Comparison of ENCODE assay signal across 8 cellular contexts in the genomic region with DNA sequence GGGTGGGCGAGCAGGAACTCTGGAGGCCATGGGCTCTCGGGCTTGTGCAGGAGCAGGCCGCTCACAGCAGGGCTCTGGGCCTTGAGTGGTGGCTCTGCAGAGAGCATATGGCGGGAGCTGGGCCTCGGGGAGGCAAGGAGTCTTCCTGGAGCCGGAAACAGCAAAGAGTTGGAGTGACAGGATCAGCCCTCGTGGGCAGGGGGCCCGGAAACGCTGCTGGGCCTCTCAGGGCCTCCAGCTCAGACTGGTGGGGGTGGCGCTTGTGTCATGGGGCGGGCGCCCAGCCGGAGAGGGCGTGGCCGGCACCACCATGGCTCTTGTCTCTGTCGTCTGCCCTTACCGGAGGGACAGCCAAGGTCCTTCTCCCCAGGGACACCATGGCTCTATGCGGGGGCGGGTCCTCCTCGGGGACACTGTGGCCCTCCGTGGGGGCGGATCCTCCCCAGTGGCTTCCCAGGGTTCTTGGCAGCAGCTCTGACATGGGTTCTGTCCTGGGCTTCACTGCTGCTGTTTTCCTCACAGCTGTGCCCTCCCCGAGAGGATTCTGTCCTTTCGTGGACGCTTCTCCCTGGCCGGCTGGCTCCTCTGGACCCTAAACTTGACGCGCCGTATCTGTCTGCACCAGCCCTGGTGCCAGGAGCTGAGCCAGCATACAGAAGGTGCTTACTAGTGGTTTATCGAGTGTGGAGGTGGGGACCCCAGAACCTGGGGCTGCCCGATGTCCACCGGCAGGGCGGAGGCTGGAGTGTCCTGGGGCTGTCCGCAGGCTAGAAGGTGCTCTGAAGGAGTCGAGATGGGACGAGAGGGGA. TPM values are rescaled to one million over a fixed set of nuclear protein-coding genes. Genes with fewer than 3 reads are reported as not detected.
DNase-seq lines count a peak whose midpoint lies in the region; ATAC-seq and TF ChIP-seq lines count a peak whose summit lies in the region.

No MANE protein-coding gene starts in this region.

- TF ChIP-seq CTCF in mucosa of descending colon (IDR thresholded peaks at IDR 0.05) = no peak

- no peaks in the 10 kb centered on the region for H3K9me3 ChIP-seq in mucosa of descending colon

- DNase-seq in DMS153 (lab: John Stamatoyannopoulos, UW) (peak; percentile 59), mucosa of descending colon (peak; percentile 54 to 74 (median 55)), glomerular visceral epithelial cell (ENCODE audit: extremely low spot score) (no peak), AML-193 (lab: John Stamatoyannopoulos, UW) (no peak)
- peak; percentile 58 for DNase-seq in activated CD4-positive, alpha-beta T cell treated with anti-CD3 and anti-CD28 coated beads, Interleukin-2, amount 50 U/mL, for 1 hour
- peak; percentile 55 for DNase-seq in effector CD8-positive, alpha-beta T cell (lab: John Stamatoyannopoulos, UW)
- DNase-seq in stimulated activated CD8-positive, alpha-beta memory T cell treated with anti-CD3 and anti-CD28 coated beads, Interleukin-7, amount 100 ng/mL, for 24 hours (ENCODE audit: low read depth) = peak; percentile 36

- H3K36me3 ChIP-seq in mucosa of descending colon (ENCODE audit: low read depth) = no peaks in the 10 kb centered on the region

- peaks cover 17% of the 10 kb centered on the region for H3K4me1 ChIP-seq in mucosa of descending colon (ENCODE audit: low read depth)

- ATAC-seq in HG03159 (IDR thresholded peaks at IDR 0.05; ENCODE audit: unreplicated experiment) (peak; percentile 58), mucosa of descending colon (peak; percentile 30)

- intact Hi-C loops in mucosa of descending colon (cut with DNase I, micrococcal nuclease) = no loop called here

- H3K4me3 ChIP-seq in mucosa of descending colon = no peak overlapping the region

RNA-seq across cellular contexts. Expression of a gene that starts 17.0 kb away (rescaled TPM):
- total RNA-seq in mucosa of descending colon = 10 to 100 TPM; 54.7 to 68.5 (median 55.6) TPM

Comparison
In these comparisons a context has a peak if more than half of its experiments do, and no peak if none do; other contexts are left out.
1. DNase-seq: peak in DMS153 (single experiment), activated CD4-positive, alpha-beta T cell treated with anti-CD3 and anti-CD28 coated beads, Interleukin-2, amount 50 U/mL, for 1 hour (single experiment), effector CD8-positive, alpha-beta T cell (single experiment), mucosa of descending colon (3 of 3) and stimulated activated CD8-positive, alpha-beta memory T cell treated with anti-CD3 and anti-CD28 coated beads, Interleukin-7, amount 100 ng/mL, for 24 hours (single experiment); none in glomerular visceral epithelial cell (single experiment) and AML-193 (0 of 2).